In the genomic region with DNA sequence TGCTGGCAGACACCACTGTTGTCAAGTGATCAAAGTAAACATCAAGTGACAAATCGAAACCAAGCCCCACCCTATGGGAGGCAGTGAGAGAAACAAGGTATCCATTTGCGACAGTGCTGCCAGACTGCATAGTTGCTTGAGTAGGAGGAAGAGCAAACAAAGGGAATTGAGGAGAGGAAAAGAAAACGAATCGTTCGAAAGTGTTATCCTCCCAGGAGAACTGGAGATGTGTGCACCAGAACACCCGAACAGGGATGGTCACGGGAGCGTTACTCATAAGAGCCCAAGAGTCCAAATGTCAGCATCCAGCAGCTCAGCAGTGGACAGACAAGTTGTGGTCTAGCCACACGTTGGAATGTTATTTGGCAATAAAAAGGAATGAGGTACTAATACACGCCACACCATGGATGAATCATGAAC, we compare ENCODE assay signal across 15 cellular contexts. TPM values are rescaled to one million over a fixed set of nuclear protein-coding genes. Genes with fewer than 3 reads are reported as not detected.
DNase-seq lines count a peak whose midpoint lies in the region; ATAC-seq and TF ChIP-seq lines count a peak whose summit lies in the region.
"Had no signal": no experiment of that assay in that cellular context is flagged by ENCODE, and none has a peak within 500 bp of the region (broad histone marks: within the 10 kb centered on the region; RNA-seq: fewer than 3 reads in every experiment).

No MANE protein-coding gene starts in this region.

- H3K36me3 ChIP-seq in ACC112 (ENCODE audit: insufficient read depth, low read length), result no peaks in the 10 kb centered on the region
- H3K36me3 ChIP-seq in PC-3 (ENCODE audit: low read depth, low read length), result no peaks in the 10 kb centered on the region
- no peaks in the 10 kb centered on the region for H3K36me3 ChIP-seq in BE2C
- no peaks in the 10 kb centered on the region for H3K36me3 ChIP-seq in mesendoderm (ENCODE audit: control insufficient read depth, insufficient read depth, low read length)

- no peak overlapping the region for H2BK15ac ChIP-seq in mesendoderm (replicated peaks; ENCODE audit: low read depth)

- H3K4me2 ChIP-seq in PC-3 (ENCODE audit: low read length) (peak overlapping the region; percentile 76), mesendoderm (ENCODE audit: low read length) (no peak overlapping the region)

- H3K27me3 ChIP-seq in ACC112 (ENCODE audit: insufficient read depth, low read length) (no peaks in the 10 kb centered on the region), PC-3 (ENCODE audit: low read length) (no peaks in the 10 kb centered on the region), BE2C (no peaks in the 10 kb centered on the region), mesendoderm (ENCODE audit: insufficient read depth, low read length, poor library complexity) (no peaks in the 10 kb centered on the region)

- no peaks in the 10 kb centered on the region for H3K79me2 ChIP-seq in ACC112 (ENCODE audit: control insufficient read depth, insufficient read depth, low read length, unreplicated experiment)
- H3K79me2 ChIP-seq in PC-3 (ENCODE audit: low read length), result no peaks in the 10 kb centered on the region
- H3K79me2 ChIP-seq in mesendoderm (ENCODE audit: control insufficient read depth, insufficient read depth, low read length), result no peaks in the 10 kb centered on the region

- H3K79me1 ChIP-seq in mesendoderm (ENCODE audit: low read length), result no peaks in the 10 kb centered on the region

- H2BK120ac ChIP-seq in mesendoderm (ENCODE audit: low read depth, low read length), result no peak overlapping the region

- BruUV-seq in PC-3 (replicated peaks; lab: Mats Ljungman, UMichigan), result no TSS peak

- H3K9me2 ChIP-seq in PC-3 (replicated peaks; ENCODE audit: low read length), result no peaks in the 10 kb centered on the region

- no peaks in the 10 kb centered on the region for H3F3A ChIP-seq in PC-3 (ENCODE audit: low read length, unreplicated experiment)

- no peaks in the 10 kb centered on the region for H3K9me3 ChIP-seq in PC-3 (ENCODE audit: low read length)
- H3K9me3 ChIP-seq in BE2C, result no peaks in the 10 kb centered on the region; the same call in 1 of the 2 replicates

- TF ChIP-seq CTCF in PC-3 (conservative IDR thresholded peaks at IDR 0.05; ENCODE audit: low read depth, low read length), result no peak
- no peak for TF ChIP-seq CTCF in BE2C (IDR thresholded peaks at IDR 0.05; ENCODE audit: low read depth, low read length)

- H2BK5ac ChIP-seq in mesendoderm (ENCODE audit: low read length), result no peak overlapping the region

- CTCF ChIA-PET in PC-3 (lab: Charles Lee), result no interaction called here

- peak overlapping the region; percentile 92 for H3K27ac ChIP-seq in ACC112 (ENCODE audit: low read depth, low read length)
- H3K27ac ChIP-seq in PC-3 (ENCODE audit: low read length), result peak overlapping the region; percentile 85
- no peak overlapping the region for H3K27ac ChIP-seq in mesendoderm (ENCODE audit: low read depth, low read length)

- H2AFZ ChIP-seq in ACC112 (ENCODE audit: low read length, unreplicated experiment) (no peak overlapping the region), PC-3 (ENCODE audit: low read length) (peak overlapping the region; percentile 41)

- DNase-seq in HCEC 1CT (peak; percentile 97), PC-3 (peak; percentile 76), glomerular visceral epithelial cell (ENCODE audit: extremely low spot score) (peak; percentile 66), BE2C (no peak), D341Med (ENCODE audit: low spot score) (no peak), mesendoderm (no peak)
- DNase-seq: activated CD4-positive, alpha-beta T cell treated with anti-CD3 and anti-CD28 coated beads for 48 hours; activated naive CD4-positive, alpha-beta T cell treated with anti-CD3 and anti-CD28 coated beads, Interleukin-2, amount 10 ng/mL, durations not matched to agents 7 days and 5 days; C1 segment of cervical spinal cord; effector memory CD4-positive, alpha-beta T cell; NCI-H1436; Right ventricle myocardium superior; stimulated activated CD4-positive, alpha-beta T cell treated with anti-CD3 and anti-CD28 coated beads, Interleukin-4, amount 100 ng/mL, for 4 hours had no signal

- no CpG with 5 or more reads among the region's 10 CpGs for WGBS in mesendoderm (ENCODE audit: extremely low coverage, insufficient coverage, low lambda C conversion rate)

- POLR2A ChIA-PET in PC-3 (lab: Charles Lee; ENCODE audit: unreplicated experiment), result interaction anchor here (0.6 kb wide), 1 partner anchor 74 kb away, joined by 3 read pairs; no protein-coding TSS in a partner anchor

- intact Hi-C loops in PC-3 (cut with micrococcal nuclease), result loop anchor here (10.0 kb wide), 1 partner anchor 140 kb away; the partner anchor contains the start of gene KIAA0930

- H3K4me3 ChIP-seq in ACC112 (ENCODE audit: low read depth, low read length) (peak overlapping the region; percentile 61; the same call in 1 of the 2 replicates), PC-3 (ENCODE audit: low read length) (peak overlapping the region; percentile 30), BE2C (ENCODE audit: low read depth, low read length) (no peak overlapping the region), mesendoderm (ENCODE audit: low read length) (no peak overlapping the region)

- ATAC-seq in PC-3, result peak; percentile 76
- no peak for ATAC-seq in HG03025 (IDR thresholded peaks at IDR 0.05; ENCODE audit: low FRiP score, unreplicated experiment)

- peak overlapping the region; percentile 45 for H3K9ac ChIP-seq in PC-3 (ENCODE audit: low read length)
- no peak overlapping the region for H3K9ac ChIP-seq in mesendoderm (ENCODE audit: low read length)

- H3K4me1 ChIP-seq in ACC112 (ENCODE audit: control insufficient read depth, insufficient read depth, low read length, unreplicated experiment), result peaks cover 5% of the 10 kb centered on the region
- H3K4me1 ChIP-seq in PC-3 (ENCODE audit: insufficient read depth, low read length), result peaks cover 10% of the 10 kb centered on the region
- peaks cover 6% of the 10 kb centered on the region for H3K4me1 ChIP-seq in BE2C
- no peaks in the 10 kb centered on the region for H3K4me1 ChIP-seq in mesendoderm (ENCODE audit: control insufficient read depth, low read depth, low read length)

- no peak overlapping the region for H3K4ac ChIP-seq in mesendoderm (ENCODE audit: low read depth, low read length)

- no peak overlapping the region for H3K23ac ChIP-seq in mesendoderm (ENCODE audit: low read length)

- no peak overlapping the region for H4K8ac ChIP-seq in mesendoderm (ENCODE audit: low read depth, low read length)

- no peak overlapping the region for H3K56ac ChIP-seq in mesendoderm (ENCODE audit: low read length)

- H3K18ac ChIP-seq in mesendoderm (ENCODE audit: low read length), result no peak overlapping the region

- H2AK5ac ChIP-seq in mesendoderm (ENCODE audit: low read length), result no peak overlapping the region

- H4K5ac ChIP-seq in mesendoderm (ENCODE audit: low read length), result no peak overlapping the region

- no peaks in the 10 kb centered on the region for H4K20me1 ChIP-seq in PC-3 (ENCODE audit: low read length)

RNA-seq across cellular contexts. Expression of gene NUP50, which starts 58.4 kb away (rescaled TPM):
- total RNA-seq in PC-3 (2014; rRNA removed), result 65.0 and 69.9 TPM in 2 replicates
- polyA plus RNA-seq in BE2C (2012; ENCODE audit: insufficient read depth, insufficient read length, low read depth), result 54.2 TPM
- polyA plus RNA-seq in mesendoderm (2013, experiment 1 of 2), result 68.7 TPM
- 68.1 TPM for polyA plus RNA-seq in mesendoderm (2013, experiment 2 of 2)

Comparison
In these comparisons a context has a peak if more than half of its experiments do, and no peak if none do; other contexts are left out.
1. H3K4me3 ChIP-seq: peak in ACC112 (single experiment) and PC-3 (single experiment); none in BE2C (single experiment) and mesendoderm (single experiment).
2. DNase-seq: peak in HCEC 1CT (single experiment), PC-3 (single experiment) and glomerular visceral epithelial cell (single experiment); none in BE2C (single experiment), D341Med (single experiment) and mesendoderm (single experiment).